Comparison of ENCODE assay signal across 2 cellular contexts in the genomic region with DNA sequence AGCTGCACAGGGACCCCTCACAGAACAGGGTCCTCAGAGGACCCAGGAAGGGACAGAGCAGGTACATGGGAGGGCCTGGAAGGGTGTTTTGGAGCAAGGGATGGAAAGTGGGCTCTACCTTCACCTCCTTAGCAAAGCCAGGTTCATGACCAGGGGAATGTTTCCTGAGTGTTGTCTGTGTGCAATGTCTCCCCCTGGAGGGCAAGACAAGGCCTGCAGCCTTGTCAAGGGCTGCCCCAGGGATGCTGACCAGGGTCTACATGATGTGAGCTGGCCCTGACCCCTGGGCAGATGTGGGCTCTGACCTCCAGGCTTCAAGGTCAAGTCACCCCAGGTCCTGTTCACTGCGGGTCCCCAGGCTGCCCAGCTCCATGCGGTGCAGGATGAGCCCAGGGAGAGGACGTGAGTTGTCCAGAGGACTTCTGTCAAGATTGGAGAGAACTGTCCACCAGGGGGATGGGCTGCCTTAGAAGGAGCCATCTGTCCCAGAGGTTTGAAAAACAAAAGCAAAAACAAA.
A peak's percentile ranks its signal among the peaks of the same experiment; 100 is the strongest.
TF ChIP-seq lines count a peak whose summit lies in the region.

No MANE protein-coding gene starts in this region.

TF ChIP-seq in A549, 52 proteins besides CTCF, POLR2A, EP300 and RAD21:
- TF ChIP-seq SMC3 (IDR thresholded peaks at IDR 0.05) (peak; percentile 99), MAFK (IDR thresholded peaks at IDR 0.05; ENCODE audit: partially characterized antibody) (peak; percentile 26)
- TF ChIP-seq, protein P1, sequence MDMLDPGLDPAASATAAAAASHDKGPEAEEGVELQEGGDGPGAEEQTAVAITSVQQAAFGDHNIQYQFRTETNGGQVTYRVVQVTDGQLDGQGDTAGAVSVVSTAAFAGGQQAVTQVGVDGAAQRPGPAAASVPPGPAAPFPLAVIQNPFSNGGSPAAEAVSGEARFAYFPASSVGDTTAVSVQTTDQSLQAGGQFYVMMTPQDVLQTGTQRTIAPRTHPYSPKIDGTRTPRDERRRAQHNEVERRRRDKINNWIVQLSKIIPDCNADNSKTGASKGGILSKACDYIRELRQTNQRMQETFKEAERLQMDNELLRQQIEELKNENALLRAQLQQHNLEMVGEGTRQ (IDR thresholded peaks at IDR 0.05), result no peak

TF ChIP-seq in H1, 55 proteins besides CTCF, POLR2A, EP300 and RAD21:
- TF ChIP-seq TEAD4 (IDR thresholded peaks at IDR 0.05; ENCODE audit: low read depth, low read length) (0 out of 2 replicates have a peak, but pooled peaks have one; percentile 29), ZNF274 (IDR thresholded peaks at IDR 0.05; ENCODE audit: borderline replicate concordance, extremely low read depth, low read length) (no peak), SIN3A (conservative IDR thresholded peaks at IDR 0.05 in 1 of 2, IDR thresholded peaks at IDR 0.05 in 1 of 2; ENCODE audit: low read depth in 1 of 2, low read length in 2 of 2) (no peak), TCF12 (IDR thresholded peaks at IDR 0.05; ENCODE audit: low read depth, low read length) (no peak), PHF8 (conservative IDR thresholded peaks at IDR 0.05; ENCODE audit: low read depth, low read length) (no peak), CHD1 (IDR thresholded peaks at IDR 0.05; ENCODE audit: low read depth, low read length) (no peak)
- TF ChIP-seq, protein P2, sequence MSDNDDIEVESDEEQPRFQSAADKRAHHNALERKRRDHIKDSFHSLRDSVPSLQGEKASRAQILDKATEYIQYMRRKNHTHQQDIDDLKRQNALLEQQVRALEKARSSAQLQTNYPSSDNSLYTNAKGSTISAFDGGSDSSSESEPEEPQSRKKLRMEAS (IDR thresholded peaks at IDR 0.05), result 0 out of 2 replicates have a peak, but pooled peaks have one; percentile 26
